Comparison of ENCODE assay signal across 8 cellular contexts in the genomic region with DNA sequence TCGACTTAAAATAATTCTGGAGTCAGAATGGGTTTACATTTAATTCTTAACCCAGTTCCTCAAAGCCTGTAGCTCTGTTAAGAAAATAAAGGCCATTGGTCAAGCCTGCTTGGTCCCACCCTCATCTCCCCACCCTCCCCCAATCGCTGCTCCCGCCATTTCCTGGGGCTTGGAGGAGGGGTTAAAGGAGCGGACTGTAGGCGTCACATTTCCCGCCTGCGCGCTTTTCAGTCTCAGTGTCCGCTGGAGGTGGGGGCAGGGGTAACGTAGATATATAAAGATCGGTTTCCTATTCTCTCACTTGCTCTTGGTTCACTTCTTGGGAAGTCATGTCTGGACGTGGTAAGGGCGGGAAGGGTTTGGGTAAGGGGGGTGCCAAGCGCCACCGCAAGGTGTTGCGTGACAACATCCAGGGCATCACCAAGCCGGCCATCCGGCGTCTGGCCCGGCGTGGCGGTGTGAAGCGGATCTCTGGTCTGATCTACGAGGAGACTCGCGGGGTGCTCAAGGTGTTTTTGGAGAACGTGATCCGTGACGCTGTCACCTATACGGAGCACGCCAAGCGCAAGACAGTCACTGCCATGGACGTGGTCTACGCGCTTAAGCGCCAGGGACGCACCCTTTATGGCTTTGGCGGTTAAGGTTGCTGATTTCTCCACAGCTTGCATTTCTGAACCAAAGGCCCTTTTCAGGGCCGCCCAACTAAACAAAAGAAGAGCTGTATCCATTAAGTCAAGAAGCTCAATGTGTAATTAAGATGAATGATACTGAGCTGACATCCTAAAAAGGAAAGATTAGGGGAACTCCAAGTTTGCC. TPM values are rescaled to one million over a fixed set of nuclear protein-coding genes. Genes with fewer than 3 reads are reported as not detected.
A peak's percentile ranks its signal among the peaks of the same experiment; 100 is the strongest.
DNase-seq lines count a peak whose midpoint lies in the region; ATAC-seq and TF ChIP-seq lines count a peak whose summit lies in the region.

No MANE protein-coding gene starts in this region.

- DNase-seq in DND-41 (peak; percentile 98), GM23338 (ENCODE audit: low spot score) (peak; percentile 88), LHCN-M2 (ENCODE audit: low read depth) (peak; percentile 88), RKO (ENCODE audit: low spot score) (peak; percentile 95), fibroblast of gingiva (ENCODE audit: low read depth) (peak; percentile 91)
- peak; percentile 84 for DNase-seq in activated T-helper 1 cell treated with anti-CD3 and anti-CD28 coated beads, Interleukin-12 subunit alpha, Interleukin-12 subunit beta, Interleukin-2, Interleukin-4 antibody, amounts not matched to agents 30 ng/mL and 10 ng/mL and 1 ng/mL, durations not matched to agents 14 hours and 24 hours and 36 hours (ENCODE audit: low spot score)
- DNase-seq in naive thymus-derived CD4-positive, alpha-beta T cell, result peak; percentile 76 to 92 (median 91)
- peak; percentile 89 for DNase-seq in stimulated activated naive CD8-positive, alpha-beta T cell treated with anti-CD3 and anti-CD28 coated beads, Interleukin-15, Interleukin-2, amounts not matched to agents 100 U/mL and 50 U/mL, for 24 hours

- H3K4me2 ChIP-seq in DND-41 (ENCODE audit: insufficient read depth, low read length) (peak overlapping the region; percentile 62), GM23338 (peak overlapping the region; percentile 86)

- no peaks in the 10 kb centered on the region for H3K27me3 ChIP-seq in DND-41 (ENCODE audit: insufficient read depth, low read length, poor library complexity)
- no peaks in the 10 kb centered on the region for H3K27me3 ChIP-seq in GM23338 (ENCODE audit: insufficient read depth)
- H3K27me3 ChIP-seq in naive thymus-derived CD4-positive, alpha-beta T cell (ENCODE audit: control insufficient read depth in 2 of 2, insufficient read depth in 2 of 2, low read length in 2 of 2), result no peaks in the 10 kb centered on the region

- H3K36me3 ChIP-seq in DND-41 (ENCODE audit: insufficient read depth, low read length) (no peaks in the 10 kb centered on the region; the same call in 1 of the 2 replicates), GM23338 (ENCODE audit: insufficient read depth) (no peaks in the 10 kb centered on the region)
- no peaks in the 10 kb centered on the region for H3K36me3 ChIP-seq in naive thymus-derived CD4-positive, alpha-beta T cell (ENCODE audit: control insufficient read depth in 2 of 3, insufficient read depth in 3 of 3, low read length in 3 of 3)

- H3K9me3 ChIP-seq in DND-41 (ENCODE audit: insufficient read depth, low read length, severe bottlenecking), result no peaks in the 10 kb centered on the region
- H3K9me3 ChIP-seq in naive thymus-derived CD4-positive, alpha-beta T cell (ENCODE audit: control insufficient read depth in 2 of 3, low read length in 3 of 3), result no peaks in the 10 kb centered on the region

- H3F3A ChIP-seq in GM23338 (replicated peaks; ENCODE audit: low read depth), result 0 out of 2 replicates have a peak, but pooled peaks cover 7% of the 10 kb centered on the region

- H3K36me3 Mint-ChIP-seq in GM23338 (ENCODE audit: low read depth), result no peaks in the 10 kb centered on the region; the same call in 2 of the 3 replicates
- H3K36me3 Mint-ChIP-seq in activated T-helper 1 cell treated with anti-CD3 and anti-CD28 coated beads, Interleukin-12 subunit alpha, Interleukin-12 subunit beta, Interleukin-2, Interleukin-4 antibody, amounts not matched to agents 30 ng/mL and 10 ng/mL and 1 ng/mL, durations not matched to agents 14 hours and 24 hours and 36 hours (ENCODE audit: low read depth), result peaks cover 2% of the 10 kb centered on the region
- peaks cover 0 to 2% (median 0%) of the 10 kb centered on the region in 5 donors for H3K36me3 Mint-ChIP-seq in naive thymus-derived CD4-positive, alpha-beta T cell

- H3K4me3 Mint-ChIP-seq in GM23338, result peak overlapping the region; percentile 96
- H3K4me3 Mint-ChIP-seq in activated T-helper 1 cell treated with anti-CD3 and anti-CD28 coated beads, Interleukin-12 subunit alpha, Interleukin-12 subunit beta, Interleukin-2, Interleukin-4 antibody, amounts not matched to agents 30 ng/mL and 10 ng/mL and 1 ng/mL, durations not matched to agents 14 hours and 24 hours and 36 hours, result peak overlapping the region; percentile 98
- H3K4me3 Mint-ChIP-seq in naive thymus-derived CD4-positive, alpha-beta T cell, result peak overlapping the region; percentile 82 to 100 (median 94)

- peak; percentile 19 for TF ChIP-seq CTCF in DND-41 (IDR thresholded peaks at IDR 0.05; ENCODE audit: borderline replicate concordance, extremely low read depth, low read length, poor library complexity, severe bottlenecking)
- TF ChIP-seq CTCF in GM23338 (conservative IDR thresholded peaks at IDR 0.05; ENCODE audit: low read depth in 2 of 2), result no peak

- peaks cover 63% of the 10 kb centered on the region for H3K4me1 Mint-ChIP-seq in GM23338
- H3K4me1 Mint-ChIP-seq in activated T-helper 1 cell treated with anti-CD3 and anti-CD28 coated beads, Interleukin-12 subunit alpha, Interleukin-12 subunit beta, Interleukin-2, Interleukin-4 antibody, amounts not matched to agents 30 ng/mL and 10 ng/mL and 1 ng/mL, durations not matched to agents 14 hours and 24 hours and 36 hours (ENCODE audit: low read depth), result peaks cover 71% of the 10 kb centered on the region
- H3K4me1 Mint-ChIP-seq in naive thymus-derived CD4-positive, alpha-beta T cell, result peaks cover 13 to 73% (median 53%) of the 10 kb centered on the region in 7 donors

- no peaks in the 10 kb centered on the region for H4K20me1 ChIP-seq in DND-41 (ENCODE audit: insufficient read depth, low read length)
- no peaks in the 10 kb centered on the region for H4K20me1 ChIP-seq in GM23338 (replicated peaks; ENCODE audit: insufficient read depth)

- intact Hi-C loops in activated T-helper 1 cell treated with anti-CD3 and anti-CD28 coated beads, Interleukin-12 subunit alpha, Interleukin-12 subunit beta, Interleukin-2, Interleukin-4 antibody, amounts not matched to agents 30 ng/mL and 10 ng/mL and 1 ng/mL, durations not matched to agents 14 hours and 24 hours and 36 hours (cut with micrococcal nuclease), result loop anchor here (1.0 to 10.0 kb wide), 9 partner anchors 34 to 1851 kb away; partner anchors contain the start of genes HMGN4 and ZNF184
- intact Hi-C loops in naive thymus-derived CD4-positive, alpha-beta T cell (cut with micrococcal nuclease), result loop anchor here (1.0 to 10.0 kb wide), 14 partner anchors 24 to 1851 kb away; partner anchors contain the start of genes TRIM38 (in 2 of the 2), HMGN4 (in 1 of the 2) and ZNF184 (in 1 of the 2)

- no peak overlapping the region for H2AFZ ChIP-seq in DND-41 (ENCODE audit: low read depth, low read length)
- H2AFZ ChIP-seq in GM23338, result no peak overlapping the region

- H3K27me3 Mint-ChIP-seq in GM23338 (ENCODE audit: insufficient read depth, low read depth, poor library complexity), result peaks cover 30% of the 10 kb centered on the region
- H3K27me3 Mint-ChIP-seq in activated T-helper 1 cell treated with anti-CD3 and anti-CD28 coated beads, Interleukin-12 subunit alpha, Interleukin-12 subunit beta, Interleukin-2, Interleukin-4 antibody, amounts not matched to agents 30 ng/mL and 10 ng/mL and 1 ng/mL, durations not matched to agents 14 hours and 24 hours and 36 hours (ENCODE audit: insufficient read depth), result peaks cover 2% of the 10 kb centered on the region
- peaks cover 0 to 6% (median 0%) of the 10 kb centered on the region in 5 donors for H3K27me3 Mint-ChIP-seq in naive thymus-derived CD4-positive, alpha-beta T cell

- peak overlapping the region; percentile 60 to 67 for H3K4me3 ChIP-seq in DND-41 (ENCODE audit: low read depth in 1 of 2, low read length in 2 of 2)
- H3K4me3 ChIP-seq in GM23338, result peak overlapping the region; percentile 77
- H3K4me3 ChIP-seq in naive thymus-derived CD4-positive, alpha-beta T cell (ENCODE audit: low read length), result peak overlapping the region; percentile 96

- H3K4me1 ChIP-seq in DND-41 (ENCODE audit: insufficient read depth, low read length) (peaks cover 41% of the 10 kb centered on the region), GM23338 (ENCODE audit: insufficient read depth) (peaks cover 33% of the 10 kb centered on the region)
- peaks cover 5 to 17% of the 10 kb centered on the region in 2 donors for H3K4me1 ChIP-seq in naive thymus-derived CD4-positive, alpha-beta T cell (ENCODE audit: control insufficient read depth in 2 of 2, insufficient read depth in 2 of 2, low read length in 2 of 2)

- H3K9me3 Mint-ChIP-seq in GM23338, result no peaks in the 10 kb centered on the region; the same call in 2 of the 3 replicates
- H3K9me3 Mint-ChIP-seq in activated T-helper 1 cell treated with anti-CD3 and anti-CD28 coated beads, Interleukin-12 subunit alpha, Interleukin-12 subunit beta, Interleukin-2, Interleukin-4 antibody, amounts not matched to agents 30 ng/mL and 10 ng/mL and 1 ng/mL, durations not matched to agents 14 hours and 24 hours and 36 hours, result peaks cover 6% of the 10 kb centered on the region
- peaks cover 0 to 17% (median 3%) of the 10 kb centered on the region in 11 donors for H3K9me3 Mint-ChIP-seq in naive thymus-derived CD4-positive, alpha-beta T cell

- peak overlapping the region; percentile 100 for H3K27ac Mint-ChIP-seq in GM23338
- peak overlapping the region; percentile 100 for H3K27ac Mint-ChIP-seq in activated T-helper 1 cell treated with anti-CD3 and anti-CD28 coated beads, Interleukin-12 subunit alpha, Interleukin-12 subunit beta, Interleukin-2, Interleukin-4 antibody, amounts not matched to agents 30 ng/mL and 10 ng/mL and 1 ng/mL, durations not matched to agents 14 hours and 24 hours and 36 hours
- peak overlapping the region; percentile 95 to 100 (median 100) for H3K27ac Mint-ChIP-seq in naive thymus-derived CD4-positive, alpha-beta T cell

- H3K27ac ChIP-seq in DND-41 (ENCODE audit: low read length), result peak overlapping the region; percentile 100
- H3K27ac ChIP-seq in GM23338 (ENCODE audit: low read depth), result peak overlapping the region; percentile 99
- H3K27ac ChIP-seq in naive thymus-derived CD4-positive, alpha-beta T cell (ENCODE audit: low read depth, low read length), result peak overlapping the region; percentile 97

- POLR2A ChIA-PET in naive thymus-derived CD4-positive, alpha-beta T cell (lab: Charles Lee), result interaction anchor here (0.6 to 29.9 kb wide), 49 partner anchors 14 to 1872 kb away, joined by 3 to 2497 read pairs (median 12); partner anchors contain the start of genes HFE, TRIM38 and ZNF184

- CTCF ChIA-PET in naive thymus-derived CD4-positive, alpha-beta T cell (lab: Charles Lee), result interaction anchor here (1.0 to 4.1 kb wide), 9 partner anchors 10 to 1871 kb away, joined by 3 to 24 read pairs (median 4); a partner anchor contains a TSS

- H3K9me2 ChIP-seq in GM23338 (ENCODE audit: insufficient read depth), result no peaks in the 10 kb centered on the region

- peaks cover 17% of the 10 kb centered on the region for H3K79me2 ChIP-seq in DND-41 (ENCODE audit: insufficient read depth, low read length)
- H3K79me2 ChIP-seq in GM23338 (replicated peaks; ENCODE audit: insufficient read depth), result no peaks in the 10 kb centered on the region

- H3K9ac ChIP-seq in DND-41 (ENCODE audit: low read depth, low read length), result peak overlapping the region; percentile 99

- peak; percentile 71 for ATAC-seq in DND-41 (ENCODE audit: insufficient read depth, low read depth)
- ATAC-seq in GM23338, result peak; percentile 64
- ATAC-seq in naive thymus-derived CD4-positive, alpha-beta T cell, result peak; percentile 77
- peak; percentile 69 for ATAC-seq in stimulated activated naive CD8-positive, alpha-beta T cell treated with anti-CD3 and anti-CD28 coated beads, Interleukin-15, Interleukin-2, amounts not matched to agents 100 U/mL and 50 U/mL, for 24 hours

RNA-seq across cellular contexts. Expression of gene TRIM38, which starts 59.0 kb away (rescaled TPM):
- 0.58 and 0.66 TPM in 2 replicates for total RNA-seq in GM23338 (2014; rRNA removed; shearing (Covaris generic))
- polyA plus RNA-seq in GM23338 (2016; fragmentation: Nextera tagmentation; extraction: Ambion mirVana), result 0.57 and 0.82 TPM in 2 replicates
- total RNA-seq in LHCN-M2 (2014; rRNA removed), result 9.4 and 12.5 TPM in 2 replicates
- 5.0 TPM for polyA plus RNA-seq in LHCN-M2 (2012)
- 24.5 and 25.3 TPM in 2 replicates for total RNA-seq in activated T-helper 1 cell treated with anti-CD3 and anti-CD28 coated beads, Interleukin-12 subunit alpha, Interleukin-12 subunit beta, Interleukin-2, Interleukin-4 antibody, amounts not matched to agents 30 ng/mL and 10 ng/mL and 1 ng/mL, durations not matched to agents 14 hours and 24 hours and 36 hours
- total RNA-seq in naive thymus-derived CD4-positive, alpha-beta T cell, result 10 to 100 TPM; 17.4 to 32.8 (median 29.9) TPM
- 1 to 10 TPM; 4.4 to 9.5 TPM for polyA plus RNA-seq in naive thymus-derived CD4-positive, alpha-beta T cell

Comparison
In these comparisons a context has a peak if more than half of its experiments do, and no peak if none do; other contexts are left out.
1. Peak in every context shown above with its lines: DNase-seq, ATAC-seq, H3K4me3 ChIP-seq and H3K27ac ChIP-seq.